Comparison of ENCODE assay signal across 1 cellular context in the genomic region with DNA sequence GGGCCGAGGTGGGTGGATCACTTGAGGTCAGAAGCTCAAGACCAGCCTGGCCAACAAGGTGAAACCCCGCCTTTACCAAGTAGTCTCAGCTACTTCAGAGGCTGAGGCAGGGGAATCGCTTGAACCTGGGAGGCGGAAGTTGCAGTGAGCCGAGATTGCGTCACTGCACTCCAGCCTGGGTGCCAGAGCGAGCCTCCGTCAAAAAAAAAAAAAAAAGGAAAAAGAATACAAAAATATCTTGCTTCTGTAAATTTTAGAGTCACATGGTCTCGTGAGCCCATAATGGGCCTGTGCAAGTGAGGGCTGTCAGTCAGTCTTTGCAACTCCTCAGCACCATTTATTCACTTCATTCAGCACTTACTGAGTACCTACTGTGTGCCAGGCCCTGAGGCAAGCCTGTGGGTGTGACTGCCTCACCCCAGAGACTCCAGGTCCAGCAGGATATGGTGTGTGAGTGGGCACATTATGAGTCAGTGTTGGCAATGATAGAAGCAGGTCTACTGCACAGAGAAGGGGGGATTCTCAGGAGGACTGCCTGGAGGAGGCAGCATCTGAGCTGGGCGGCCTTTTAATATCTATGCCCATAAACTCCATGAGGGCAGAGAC.
TF ChIP-seq lines count a peak whose summit lies in the region.

No MANE protein-coding gene starts in this region.

TF ChIP-seq in HepG2, 621 proteins besides CTCF, POLR2A, EP300 and RAD21 (continued from another document):
- TF ChIP-seq HMGXB3 (CRISPR knock-in tag; IDR thresholded peaks at IDR 0.05; ENCODE audit: borderline replicate concordance) = no peak
- no peak for TF ChIP-seq ZBTB21 (CRISPR knock-in tag; IDR thresholded peaks at IDR 0.05)
- peak; percentile 64; the same call in 1 of the 2 replicates for TF ChIP-seq CEBPB (IDR thresholded peaks at IDR 0.05; ENCODE audit: borderline replicate concordance, low read depth, low read length)
- TF ChIP-seq, protein P1, sequence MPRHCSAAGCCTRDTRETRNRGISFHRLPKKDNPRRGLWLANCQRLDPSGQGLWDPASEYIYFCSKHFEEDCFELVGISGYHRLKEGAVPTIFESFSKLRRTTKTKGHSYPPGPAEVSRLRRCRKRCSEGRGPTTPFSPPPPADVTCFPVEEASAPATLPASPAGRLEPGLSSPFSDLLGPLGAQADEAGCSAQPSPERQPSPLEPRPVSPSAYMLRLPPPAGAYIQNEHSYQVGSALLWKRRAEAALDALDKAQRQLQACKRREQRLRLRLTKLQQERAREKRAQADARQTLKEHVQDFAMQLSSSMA (CRISPR knock-in tag; IDR thresholded peaks at IDR 0.05) = no peak
- TF ChIP-seq ZFP36 (IDR thresholded peaks at IDR 0.05; ENCODE audit: borderline replicate concordance, low read depth, low read length, partially characterized antibody) = peak; percentile 82
- TF ChIP-seq ELF3 (CRISPR knock-in tag; IDR thresholded peaks at IDR 0.05) = peak; percentile 71
- peak; percentile 38; the same call in 1 of the 2 replicates for TF ChIP-seq ATF7 (IDR thresholded peaks at IDR 0.05)
- TF ChIP-seq ATF7 (CRISPR knock-in tag; IDR thresholded peaks at IDR 0.05) = no peak
- TF ChIP-seq ETV5 (CRISPR knock-in tag; IDR thresholded peaks at IDR 0.05; ENCODE audit: borderline replicate concordance) = 0 out of 2 replicates have a peak, but pooled peaks have one; percentile 8
- TF ChIP-seq ZKSCAN1 (IDR thresholded peaks at IDR 0.05; ENCODE audit: low read length) = peak; percentile 13; the same call in 1 of the 2 replicates
- peak; percentile 48; the same call in 1 of the 2 replicates for TF ChIP-seq GABPB1 (CRISPR knock-in tag; IDR thresholded peaks at IDR 0.05)
